Comparison of ENCODE assay signal across 1 cellular context in the genomic region with DNA sequence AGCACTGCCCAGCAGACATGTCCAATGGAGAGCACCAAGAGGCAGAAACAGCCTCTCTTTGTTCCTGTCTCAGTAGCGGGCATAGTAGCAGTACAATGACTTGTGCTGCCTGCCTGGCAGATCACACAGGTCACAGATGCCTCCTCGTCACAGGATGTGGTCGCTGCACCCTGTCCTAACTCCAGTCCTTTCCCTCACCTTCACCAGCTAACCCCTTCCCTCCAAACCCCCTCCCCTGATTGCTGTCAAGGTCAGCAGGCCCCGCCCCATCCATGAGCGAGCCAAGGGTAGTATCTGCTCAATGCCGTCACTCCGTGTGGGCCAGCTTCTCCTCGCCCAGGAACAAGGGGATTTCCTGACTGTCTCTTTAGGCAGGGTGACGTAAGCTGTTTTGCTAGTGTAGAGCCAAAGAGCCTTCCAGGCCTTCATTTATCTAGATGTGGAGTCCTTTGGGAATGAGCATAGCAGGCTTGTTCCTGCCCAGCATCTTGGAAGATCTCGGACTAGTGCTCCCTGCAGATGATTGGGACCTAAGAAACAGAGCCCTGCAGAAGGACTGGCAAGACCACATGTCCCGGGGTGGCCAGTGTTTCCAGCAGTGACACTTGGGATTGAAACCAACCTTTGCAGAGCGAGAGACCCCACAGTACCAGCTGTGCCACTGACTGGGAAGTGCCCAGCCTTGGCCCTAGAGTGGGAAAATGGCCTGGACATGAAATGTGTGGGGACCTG.
TF ChIP-seq lines count a peak whose summit lies in the region.

No MANE protein-coding gene starts in this region.

TF ChIP-seq in GM12878, 131 proteins besides CTCF, POLR2A, EP300 and RAD21 (continued from another document and continues in another):
- TF ChIP-seq BCLAF1 (IDR thresholded peaks at IDR 0.05) (no peak), TBL1XR1 (IDR thresholded peaks at IDR 0.05; ENCODE audit: low read depth, low read length) (no peak), EZH2 (IDR thresholded peaks at IDR 0.05; ENCODE audit: borderline replicate concordance, control insufficient read depth, low read depth, low read length) (no peak), KDM1A (IDR thresholded peaks at IDR 0.05; ENCODE audit: borderline replicate concordance) (no peak), BHLHE40 (IDR thresholded peaks at IDR 0.05; ENCODE audit: borderline replicate concordance in 1 of 2, low read depth in 2 of 2, low read length in 1 of 2) (peak in 1 of 2 experiments; percentile 23; a peak in 1 of 4 replicates), PKNOX1 (IDR thresholded peaks at IDR 0.05) (peak; percentile 43; the same call in 1 of the 2 replicates), KLF5 (IDR thresholded peaks at IDR 0.05; ENCODE audit: partially characterized antibody) (no peak), HDAC2 (IDR thresholded peaks at IDR 0.05) (no peak), MTA3 (IDR thresholded peaks at IDR 0.05; ENCODE audit: borderline replicate concordance, low read length) (no peak), RAD51 (IDR thresholded peaks at IDR 0.05) (no peak), FOXM1 (IDR thresholded peaks at IDR 0.05; ENCODE audit: low read depth, low read length) (no peak), ZNF622 (IDR thresholded peaks at IDR 0.05) (no peak), CHD4 (IDR thresholded peaks at IDR 0.05) (no peak), IKZF1 (conservative IDR thresholded peaks at IDR 0.05) (peak; percentile 59), SIN3A (IDR thresholded peaks at IDR 0.05; ENCODE audit: low read depth, low read length) (no peak), LARP7 (IDR thresholded peaks at IDR 0.05) (no peak), CREB1 (IDR thresholded peaks at IDR 0.05; ENCODE audit: low read depth) (peak; percentile 80), MEF2B (IDR thresholded peaks at IDR 0.05; ENCODE audit: partially characterized antibody, poor library complexity, severe bottlenecking) (peak; percentile 43), STAT1 (conservative IDR thresholded peaks at IDR 0.05) (no peak), SMAD1 (IDR thresholded peaks at IDR 0.05; ENCODE audit: low read depth, partially characterized antibody) (no peak), WRNIP1 (IDR thresholded peaks at IDR 0.05; ENCODE audit: borderline replicate concordance, low read depth, low read length) (no peak), ZNF592 (IDR thresholded peaks at IDR 0.05) (no peak), GATAD2B (conservative IDR thresholded peaks at IDR 0.05; ENCODE audit: low read depth) (no peak), HCFC1 (IDR thresholded peaks at IDR 0.05; ENCODE audit: low read length) (no peak), ATF3 (IDR thresholded peaks at IDR 0.05; ENCODE audit: borderline replicate concordance, extremely low read depth, low read depth, low read length) (no peak), POLR2AphosphoS2 (IDR thresholded peaks at IDR 0.05; ENCODE audit: low read depth, low read length) (no peak), MYC (IDR thresholded peaks at IDR 0.05; ENCODE audit: insufficient read depth, insufficient read length, insufficient replicate concordance, low read length, severe bottlenecking) (no peak), NFXL1 (IDR thresholded peaks at IDR 0.05; ENCODE audit: borderline replicate concordance) (no peak), TCF7 (IDR thresholded peaks at IDR 0.05; ENCODE audit: borderline replicate concordance) (no peak), SIX5 (IDR thresholded peaks at IDR 0.05; ENCODE audit: low read depth, low read length, severe bottlenecking) (no peak), NR2C1 (IDR thresholded peaks at IDR 0.05) (no peak), CHD1 (IDR thresholded peaks at IDR 0.05; ENCODE audit: low read depth, low read length) (no peak)
- TF ChIP-seq, protein P1, sequence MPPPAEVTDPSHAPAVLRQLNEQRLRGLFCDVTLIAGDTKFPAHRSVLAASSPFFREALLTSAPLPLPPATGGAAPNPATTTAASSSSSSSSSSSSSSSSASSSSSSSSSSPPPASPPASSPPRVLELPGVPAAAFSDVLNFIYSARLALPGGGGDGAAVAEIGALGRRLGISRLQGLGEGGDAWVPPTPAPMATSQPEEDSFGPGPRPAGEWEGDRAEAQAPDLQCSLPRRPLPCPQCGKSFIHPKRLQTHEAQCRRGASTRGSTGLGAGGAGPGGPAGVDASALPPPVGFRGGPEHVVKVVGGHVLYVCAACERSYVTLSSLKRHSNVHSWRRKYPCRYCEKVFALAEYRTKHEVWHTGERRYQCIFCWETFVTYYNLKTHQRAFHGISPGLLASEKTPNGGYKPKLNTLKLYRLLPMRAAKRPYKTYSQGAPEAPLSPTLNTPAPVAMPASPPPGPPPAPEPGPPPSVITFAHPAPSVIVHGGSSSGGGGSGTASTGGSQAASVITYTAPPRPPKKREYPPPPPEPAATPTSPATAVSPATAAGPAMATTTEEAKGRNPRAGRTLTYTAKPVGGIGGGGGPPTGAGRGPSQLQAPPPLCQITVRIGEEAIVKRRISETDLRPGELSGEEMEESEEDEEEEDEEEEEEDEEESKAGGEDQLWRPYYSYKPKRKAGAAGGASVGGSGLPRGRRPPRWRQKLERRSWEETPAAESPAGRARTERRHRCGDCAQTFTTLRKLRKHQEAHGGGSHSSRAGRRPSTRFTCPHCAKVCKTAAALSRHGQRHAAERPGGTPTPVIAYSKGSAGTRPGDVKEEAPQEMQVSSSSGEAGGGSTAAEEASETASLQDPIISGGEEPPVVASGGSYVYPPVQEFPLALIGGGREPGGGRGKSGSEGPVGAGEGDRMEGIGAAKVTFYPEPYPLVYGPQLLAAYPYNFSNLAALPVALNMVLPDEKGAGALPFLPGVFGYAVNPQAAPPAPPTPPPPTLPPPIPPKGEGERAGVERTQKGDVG (CRISPR knock-in tag; IDR thresholded peaks at IDR 0.05): no peak
- TF ChIP-seq, protein P2, sequence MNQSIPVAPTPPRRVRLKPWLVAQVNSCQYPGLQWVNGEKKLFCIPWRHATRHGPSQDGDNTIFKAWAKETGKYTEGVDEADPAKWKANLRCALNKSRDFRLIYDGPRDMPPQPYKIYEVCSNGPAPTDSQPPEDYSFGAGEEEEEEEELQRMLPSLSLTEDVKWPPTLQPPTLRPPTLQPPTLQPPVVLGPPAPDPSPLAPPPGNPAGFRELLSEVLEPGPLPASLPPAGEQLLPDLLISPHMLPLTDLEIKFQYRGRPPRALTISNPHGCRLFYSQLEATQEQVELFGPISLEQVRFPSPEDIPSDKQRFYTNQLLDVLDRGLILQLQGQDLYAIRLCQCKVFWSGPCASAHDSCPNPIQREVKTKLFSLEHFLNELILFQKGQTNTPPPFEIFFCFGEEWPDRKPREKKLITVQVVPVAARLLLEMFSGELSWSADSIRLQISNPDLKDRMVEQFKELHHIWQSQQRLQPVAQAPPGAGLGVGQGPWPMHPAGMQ (IDR thresholded peaks at IDR 0.05; ENCODE audit: borderline replicate concordance): no peak
- TF ChIP-seq, protein P3, sequence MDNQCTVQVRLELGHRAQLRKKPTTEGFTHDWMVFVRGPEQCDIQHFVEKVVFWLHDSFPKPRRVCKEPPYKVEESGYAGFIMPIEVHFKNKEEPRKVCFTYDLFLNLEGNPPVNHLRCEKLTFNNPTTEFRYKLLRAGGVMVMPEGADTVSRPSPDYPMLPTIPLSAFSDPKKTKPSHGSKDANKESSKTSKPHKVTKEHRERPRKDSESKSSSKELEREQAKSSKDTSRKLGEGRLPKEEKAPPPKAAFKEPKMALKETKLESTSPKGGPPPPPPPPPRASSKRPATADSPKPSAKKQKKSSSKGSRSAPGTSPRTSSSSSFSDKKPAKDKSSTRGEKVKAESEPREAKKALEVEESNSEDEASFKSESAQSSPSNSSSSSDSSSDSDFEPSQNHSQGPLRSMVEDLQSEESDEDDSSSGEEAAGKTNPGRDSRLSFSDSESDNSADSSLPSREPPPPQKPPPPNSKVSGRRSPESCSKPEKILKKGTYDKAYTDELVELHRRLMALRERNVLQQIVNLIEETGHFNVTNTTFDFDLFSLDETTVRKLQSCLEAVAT (IDR thresholded peaks at IDR 0.05): peak; percentile 67
- TF ChIP-seq, protein P4, sequence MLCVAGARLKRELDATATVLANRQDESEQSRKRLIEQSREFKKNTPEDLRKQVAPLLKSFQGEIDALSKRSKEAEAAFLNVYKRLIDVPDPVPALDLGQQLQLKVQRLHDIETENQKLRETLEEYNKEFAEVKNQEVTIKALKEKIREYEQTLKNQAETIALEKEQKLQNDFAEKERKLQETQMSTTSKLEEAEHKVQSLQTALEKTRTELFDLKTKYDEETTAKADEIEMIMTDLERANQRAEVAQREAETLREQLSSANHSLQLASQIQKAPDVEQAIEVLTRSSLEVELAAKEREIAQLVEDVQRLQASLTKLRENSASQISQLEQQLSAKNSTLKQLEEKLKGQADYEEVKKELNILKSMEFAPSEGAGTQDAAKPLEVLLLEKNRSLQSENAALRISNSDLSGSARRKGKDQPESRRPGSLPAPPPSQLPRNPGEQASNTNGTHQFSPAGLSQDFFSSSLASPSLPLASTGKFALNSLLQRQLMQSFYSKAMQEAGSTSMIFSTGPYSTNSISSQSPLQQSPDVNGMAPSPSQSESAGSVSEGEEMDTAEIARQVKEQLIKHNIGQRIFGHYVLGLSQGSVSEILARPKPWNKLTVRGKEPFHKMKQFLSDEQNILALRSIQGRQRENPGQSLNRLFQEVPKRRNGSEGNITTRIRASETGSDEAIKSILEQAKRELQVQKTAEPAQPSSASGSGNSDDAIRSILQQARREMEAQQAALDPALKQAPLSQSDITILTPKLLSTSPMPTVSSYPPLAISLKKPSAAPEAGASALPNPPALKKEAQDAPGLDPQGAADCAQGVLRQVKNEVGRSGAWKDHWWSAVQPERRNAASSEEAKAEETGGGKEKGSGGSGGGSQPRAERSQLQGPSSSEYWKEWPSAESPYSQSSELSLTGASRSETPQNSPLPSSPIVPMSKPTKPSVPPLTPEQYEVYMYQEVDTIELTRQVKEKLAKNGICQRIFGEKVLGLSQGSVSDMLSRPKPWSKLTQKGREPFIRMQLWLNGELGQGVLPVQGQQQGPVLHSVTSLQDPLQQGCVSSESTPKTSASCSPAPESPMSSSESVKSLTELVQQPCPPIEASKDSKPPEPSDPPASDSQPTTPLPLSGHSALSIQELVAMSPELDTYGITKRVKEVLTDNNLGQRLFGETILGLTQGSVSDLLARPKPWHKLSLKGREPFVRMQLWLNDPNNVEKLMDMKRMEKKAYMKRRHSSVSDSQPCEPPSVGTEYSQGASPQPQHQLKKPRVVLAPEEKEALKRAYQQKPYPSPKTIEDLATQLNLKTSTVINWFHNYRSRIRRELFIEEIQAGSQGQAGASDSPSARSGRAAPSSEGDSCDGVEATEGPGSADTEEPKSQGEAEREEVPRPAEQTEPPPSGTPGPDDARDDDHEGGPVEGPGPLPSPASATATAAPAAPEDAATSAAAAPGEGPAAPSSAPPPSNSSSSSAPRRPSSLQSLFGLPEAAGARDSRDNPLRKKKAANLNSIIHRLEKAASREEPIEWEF (IDR thresholded peaks at IDR 0.05; ENCODE audit: insufficient replicate concordance, low read depth, low read length): no peak
